Comparison of ENCODE assay signal across 8 cellular contexts in the genomic region with DNA sequence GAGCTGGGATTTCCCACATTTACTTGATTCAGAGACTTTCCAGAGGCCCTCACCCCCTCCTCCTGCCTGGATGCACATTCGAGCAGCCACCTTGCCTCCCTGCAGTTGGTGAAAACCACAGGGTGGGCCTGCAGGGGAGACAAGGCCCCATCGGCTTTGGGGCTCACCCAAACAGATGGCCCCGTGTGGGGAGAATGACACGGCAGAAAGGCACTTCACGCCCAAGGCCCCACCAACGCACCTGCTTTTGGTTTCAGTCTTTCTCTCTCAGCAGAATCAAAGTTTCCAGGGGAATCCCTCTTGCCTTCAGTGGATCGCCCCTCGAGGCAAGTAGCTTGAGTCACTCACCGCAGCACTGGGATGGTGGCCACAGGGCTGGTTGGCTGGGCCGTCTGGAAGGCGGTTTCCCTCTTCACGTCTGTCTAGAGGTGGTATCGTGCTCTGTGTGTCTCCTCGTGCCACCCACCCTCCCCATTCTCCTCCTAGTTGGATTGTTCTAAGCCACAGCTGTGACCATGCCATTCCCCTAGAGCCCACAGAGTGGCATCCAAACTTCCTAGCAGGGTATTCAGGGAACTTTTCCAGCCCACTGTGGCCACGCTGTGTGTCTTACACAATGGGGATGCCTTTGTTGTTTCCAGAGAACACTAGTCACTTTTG. TPM values are rescaled to one million over a fixed set of nuclear protein-coding genes. Genes with fewer than 3 reads are reported as not detected.
DNase-seq lines count a peak whose midpoint lies in the region; ATAC-seq and TF ChIP-seq lines count a peak whose summit lies in the region.

No MANE protein-coding gene starts in this region.

- POLR2A ChIA-PET in CD4-positive, alpha-beta memory T cell (lab: Charles Lee; ENCODE audit: partially characterized antibody): no interaction called here
- POLR2A ChIA-PET in SK-N-SH (lab: Yijun Ruan, JAX): no interaction called here

- H3K9me2 ChIP-seq in SK-N-SH: no peaks in the 10 kb centered on the region

- TF ChIP-seq CTCF in natural killer cell (IDR thresholded peaks at IDR 0.05) (no peak), SK-N-SH (IDR thresholded peaks at IDR 0.05) (no peak)

- intact Hi-C loops in CD4-positive, alpha-beta memory T cell (cut with micrococcal nuclease): no loop called here
- intact Hi-C loops in natural killer cell (cut with micrococcal nuclease): no loop called here

- no peak overlapping the region for H3K4me2 ChIP-seq in SK-N-SH

- peaks cover 12% of the 10 kb centered on the region for H3K4me1 ChIP-seq in CD4-positive, alpha-beta memory T cell (ENCODE audit: insufficient read depth, low read length)
- H3K4me1 ChIP-seq in SK-N-SH (ENCODE audit: control insufficient read depth in 1 of 2, insufficient read depth in 2 of 2, low read depth in 1 of 2, low read length in 1 of 2): no peaks in the 10 kb centered on the region

- no peaks in the 10 kb centered on the region for H4K20me1 ChIP-seq in SK-N-SH (ENCODE audit: insufficient read depth)

- no peaks in the 10 kb centered on the region for H3F3A ChIP-seq in SK-N-SH (replicated peaks; ENCODE audit: insufficient read depth)

- H3K79me2 ChIP-seq in SK-N-SH (ENCODE audit: insufficient read depth): no peaks in the 10 kb centered on the region

- TF ChIP-seq EP300 in SK-N-SH (IDR thresholded peaks at IDR 0.05; ENCODE audit: borderline replicate concordance in 1 of 2, low read depth in 1 of 2, low read length in 1 of 2): no peak

- no peaks in the 10 kb centered on the region for H3K9me3 ChIP-seq in CD4-positive, alpha-beta memory T cell (ENCODE audit: control insufficient read depth in 1 of 2, low read length in 2 of 2)
- no peaks in the 10 kb centered on the region for H3K9me3 ChIP-seq in SK-N-SH

- no peaks in the 10 kb centered on the region for H3K36me3 ChIP-seq in CD4-positive, alpha-beta memory T cell (ENCODE audit: insufficient read depth, low read length)
- H3K36me3 ChIP-seq in SK-N-SH (replicated peaks in 1 of 2; ENCODE audit: control insufficient read depth in 1 of 2, insufficient read depth in 2 of 2, low read length in 1 of 2): no peaks in the 10 kb centered on the region

- no peaks in the 10 kb centered on the region for H3K27me3 ChIP-seq in CD4-positive, alpha-beta memory T cell (ENCODE audit: insufficient read depth, low read length)
- no peaks in the 10 kb centered on the region for H3K27me3 ChIP-seq in SK-N-SH (ENCODE audit: insufficient read depth)

- TF ChIP-seq RAD21 in SK-N-SH (IDR thresholded peaks at IDR 0.05; ENCODE audit: low read length): no peak

- H3K9ac ChIP-seq in SK-N-SH: no peak overlapping the region

- DNase-seq in CD4-positive, alpha-beta memory T cell: peak; percentile 10 to 70 (median 10)
- DNase-seq in HT1080 (ENCODE audit: low read depth) (peak; percentile 68), natural killer cell (peak; percentile 47), SK-N-SH (no peak), COLO668 (lab: John Stamatoyannopoulos, UW; ENCODE audit: unreplicated experiment) (no peak)
- DNase-seq in activated T-cell treated with anti-CD3 and anti-CD28 coated beads, Interleukin-2, amount 50 U/mL, for 48 hours: peak; percentile 92 to 93

- H3K27ac ChIP-seq in CD4-positive, alpha-beta memory T cell (ENCODE audit: low read depth, low read length): no peak overlapping the region
- no peak overlapping the region for H3K27ac ChIP-seq in SK-N-SH (ENCODE audit: low read depth in 2 of 2, low read length in 1 of 2)

- ATAC-seq in GM21390 (IDR thresholded peaks at IDR 0.05; ENCODE audit: unreplicated experiment) (peak; percentile 82), natural killer cell (peak; percentile 83 to 87 (median 86)), SK-N-SH treated with all-trans-retinoic acid at 6 μM for 48 hours (no peak)

- peaks cover 6 to 19% (median 12%) of the 10 kb centered on the region in 4 donors for H3K4me1 Mint-ChIP-seq in CD4-positive, alpha-beta memory T cell
- H3K4me1 Mint-ChIP-seq in natural killer cell: peaks cover 14 to 21% of the 10 kb centered on the region in 2 donors

- H3K27ac Mint-ChIP-seq in CD4-positive, alpha-beta memory T cell: peak overlapping the region; percentile 26 to 78 (median 52)
- peak overlapping the region; percentile 21 to 70 for H3K27ac Mint-ChIP-seq in natural killer cell

- no peak overlapping the region for H3K4me3 ChIP-seq in CD4-positive, alpha-beta memory T cell (ENCODE audit: low read length in 2 of 2)
- no peak overlapping the region for H3K4me3 ChIP-seq in SK-N-SH (ENCODE audit: low read depth in 2 of 2, low read length in 1 of 2)

- no peaks in the 10 kb centered on the region for H3K9me3 Mint-ChIP-seq in CD4-positive, alpha-beta memory T cell
- no peaks in the 10 kb centered on the region for H3K9me3 Mint-ChIP-seq in natural killer cell

- no peaks in the 10 kb centered on the region for H3K36me3 Mint-ChIP-seq in CD4-positive, alpha-beta memory T cell
- H3K36me3 Mint-ChIP-seq in natural killer cell: no peaks in the 10 kb centered on the region

- 79% methylated on average over 9 of the region's 15 CpGs for WGBS in SK-N-SH (ENCODE audit: low lambda C conversion rate)

- no peak overlapping the region for H2AFZ ChIP-seq in SK-N-SH (ENCODE audit: low read depth)

- peak overlapping the region in 7 of 8 donors; percentile 28 to 81 (median 63) for H3K4me3 Mint-ChIP-seq in CD4-positive, alpha-beta memory T cell
- no peak overlapping the region for H3K4me3 Mint-ChIP-seq in natural killer cell

- no peaks in the 10 kb centered on the region for H3K27me3 Mint-ChIP-seq in CD4-positive, alpha-beta memory T cell
- H3K27me3 Mint-ChIP-seq in natural killer cell (ENCODE audit: low read depth in 2 of 2): no peaks in the 10 kb centered on the region

- CTCF ChIA-PET in CD4-positive, alpha-beta memory T cell (lab: Charles Lee; ENCODE audit: partially characterized antibody): no interaction called here
- CTCF ChIA-PET in SK-N-SH (lab: Yijun Ruan, JAX): interaction anchor here (0.7 to 2.4 kb wide), 3 partner anchors 12 to 14 kb away, joined by 3 to 7 read pairs (median 3); no protein-coding TSS in a partner anchor

TF ChIP-seq in SK-N-SH treated with all-trans-retinoic acid at 6 μM for 48 hours, 23 proteins besides CTCF, POLR2A, EP300 and RAD21 (continues in another document):
- TF ChIP-seq, protein P1, sequence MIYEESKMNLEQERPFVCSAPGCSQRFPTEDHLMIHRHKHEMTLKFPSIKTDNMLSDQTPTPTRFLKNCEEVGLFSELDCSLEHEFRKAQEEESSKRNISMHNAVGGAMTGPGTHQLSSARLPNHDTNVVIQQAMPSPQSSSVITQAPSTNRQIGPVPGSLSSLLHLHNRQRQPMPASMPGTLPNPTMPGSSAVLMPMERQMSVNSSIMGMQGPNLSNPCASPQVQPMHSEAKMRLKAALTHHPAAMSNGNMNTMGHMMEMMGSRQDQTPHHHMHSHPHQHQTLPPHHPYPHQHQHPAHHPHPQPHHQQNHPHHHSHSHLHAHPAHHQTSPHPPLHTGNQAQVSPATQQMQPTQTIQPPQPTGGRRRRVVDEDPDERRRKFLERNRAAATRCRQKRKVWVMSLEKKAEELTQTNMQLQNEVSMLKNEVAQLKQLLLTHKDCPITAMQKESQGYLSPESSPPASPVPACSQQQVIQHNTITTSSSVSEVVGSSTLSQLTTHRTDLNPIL (CRISPR knock-in tag; IDR thresholded peaks at IDR 0.05; ENCODE audit: low read depth): no peak
- no peak for TF ChIP-seq ZC3H10 (CRISPR knock-in tag; IDR thresholded peaks at IDR 0.05)
- TF ChIP-seq ISL1 (CRISPR knock-in tag; IDR thresholded peaks at IDR 0.05): no peak
- TF ChIP-seq OSR1 (CRISPR knock-in tag; IDR thresholded peaks at IDR 0.05): no peak
- no peak for TF ChIP-seq ZFP30 (CRISPR knock-in tag; IDR thresholded peaks at IDR 0.05)
- TF ChIP-seq RARB (CRISPR knock-in tag; IDR thresholded peaks at IDR 0.05): no peak
- no peak for TF ChIP-seq ARNTL (CRISPR knock-in tag; IDR thresholded peaks at IDR 0.05; ENCODE audit: borderline replicate concordance, low read depth)

TF ChIP-seq in SK-N-SH, 30 proteins besides CTCF, POLR2A, EP300 and RAD21 (continues in another document):
- no peak for TF ChIP-seq CHD2 (IDR thresholded peaks at IDR 0.05; ENCODE audit: low read length, partially characterized antibody)
- TF ChIP-seq, protein P2, sequence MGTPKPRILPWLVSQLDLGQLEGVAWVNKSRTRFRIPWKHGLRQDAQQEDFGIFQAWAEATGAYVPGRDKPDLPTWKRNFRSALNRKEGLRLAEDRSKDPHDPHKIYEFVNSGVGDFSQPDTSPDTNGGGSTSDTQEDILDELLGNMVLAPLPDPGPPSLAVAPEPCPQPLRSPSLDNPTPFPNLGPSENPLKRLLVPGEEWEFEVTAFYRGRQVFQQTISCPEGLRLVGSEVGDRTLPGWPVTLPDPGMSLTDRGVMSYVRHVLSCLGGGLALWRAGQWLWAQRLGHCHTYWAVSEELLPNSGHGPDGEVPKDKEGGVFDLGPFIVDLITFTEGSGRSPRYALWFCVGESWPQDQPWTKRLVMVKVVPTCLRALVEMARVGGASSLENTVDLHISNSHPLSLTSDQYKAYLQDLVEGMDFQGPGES (IDR thresholded peaks at IDR 0.05; ENCODE audit: low read depth, low read length): no peak
- TF ChIP-seq, protein P3, sequence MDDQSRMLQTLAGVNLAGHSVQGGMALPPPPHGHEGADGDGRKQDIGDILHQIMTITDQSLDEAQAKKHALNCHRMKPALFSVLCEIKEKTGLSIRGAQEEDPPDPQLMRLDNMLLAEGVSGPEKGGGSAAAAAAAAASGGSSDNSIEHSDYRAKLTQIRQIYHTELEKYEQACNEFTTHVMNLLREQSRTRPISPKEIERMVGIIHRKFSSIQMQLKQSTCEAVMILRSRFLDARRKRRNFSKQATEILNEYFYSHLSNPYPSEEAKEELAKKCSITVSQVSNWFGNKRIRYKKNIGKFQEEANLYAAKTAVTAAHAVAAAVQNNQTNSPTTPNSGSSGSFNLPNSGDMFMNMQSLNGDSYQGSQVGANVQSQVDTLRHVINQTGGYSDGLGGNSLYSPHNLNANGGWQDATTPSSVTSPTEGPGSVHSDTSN (IDR thresholded peaks at IDR 0.05): no peak

RNA-seq across cellular contexts. Expression of a gene that starts 31.8 kb away (rescaled TPM):
- 100 to 1,000 TPM; 101 to 106 TPM for total RNA-seq in CD4-positive, alpha-beta memory T cell
- polyA plus RNA-seq in CD4-positive, alpha-beta memory T cell: 100 to 1,000 TPM; 389 to 532 TPM
- total RNA-seq in HT1080 (2014; rRNA removed; shearing (Covaris generic)): 107 and 142 TPM in 2 replicates
- polyA plus RNA-seq in HT1080 (2015; cell fraction: cytosol; rRNA removed): 94.9 and 98.4 TPM in 2 replicates
- polyA plus RNA-seq in HT1080 (2015; cell fraction: nucleus; rRNA removed): 38.8 and 46.0 TPM in 2 replicates
- 10 to 100 TPM; 78.9 to 95.1 (median 93.8) TPM for total RNA-seq in natural killer cell
- polyA plus RNA-seq in SK-N-SH (2012; rRNA removed): 154 and 174 TPM in 2 replicates
- polyA plus RNA-seq in SK-N-SH (2012; cell fraction: cytosol; rRNA removed): 165 and 169 TPM in 2 replicates
- polyA plus RNA-seq in SK-N-SH (2012; cell fraction: nucleus; rRNA removed): 63.5 and 75.2 TPM in 2 replicates

RNA-seq across cellular contexts. Expression of a gene that starts 32.2 kb away (rescaled TPM):
- total RNA-seq in CD4-positive, alpha-beta memory T cell: 10 to 100 TPM; 39.1 to 39.8 TPM
- polyA plus RNA-seq in CD4-positive, alpha-beta memory T cell: 10 to 100 TPM; 35.3 to 36.8 TPM
- 34.0 and 34.4 TPM in 2 replicates for total RNA-seq in HT1080 (2014; rRNA removed; shearing (Covaris generic))
- 28.1 and 29.7 TPM in 2 replicates for polyA plus RNA-seq in HT1080 (2015; cell fraction: cytosol; rRNA removed)
- polyA plus RNA-seq in HT1080 (2015; cell fraction: nucleus; rRNA removed): 30.5 and 33.9 TPM in 2 replicates
- total RNA-seq in natural killer cell: 10 to 100 TPM; 17.3 to 23.2 (median 20.7) TPM
- polyA plus RNA-seq in SK-N-SH (2012; rRNA removed): 31.6 and 35.6 TPM in 2 replicates
- polyA plus RNA-seq in SK-N-SH (2012; cell fraction: cytosol; rRNA removed): 33.3 and 33.7 TPM in 2 replicates
- polyA plus RNA-seq in SK-N-SH (2012; cell fraction: nucleus; rRNA removed): 29.3 and 39.1 TPM in 2 replicates

Comparison
In these comparisons a context has a peak if more than half of its experiments do, and no peak if none do; other contexts are left out.
1. DNase-seq: peak in CD4-positive, alpha-beta memory T cell (5 of 5), HT1080 (single experiment), activated T-cell treated with anti-CD3 and anti-CD28 coated beads, Interleukin-2, amount 50 U/mL, for 48 hours (2 of 2) and natural killer cell (single experiment); none in SK-N-SH (single experiment) and COLO668 (single experiment).